Comparison of ENCODE assay signal across 19 cellular contexts in genomic region chr2:112607680-112608438, GRCh38.
"Had no signal": no experiment of that assay in that cellular context is flagged by ENCODE, and none has a peak within 500 bp of the region (broad histone marks: within the 10 kb centered on the region; RNA-seq: fewer than 3 reads in every experiment).

No MANE protein-coding gene starts in this region.

- H3K36me3 ChIP-seq: ovary, thoracic aorta had no signal

- H3K36me3 Mint-ChIP-seq: activated naive CD4-positive, alpha-beta T cell treated with anti-CD3 and anti-CD28 coated beads, Interleukin-2, amount 50 U/mL, for 72 hours; mesothelial cell of epicardium; stimulated activated effector memory CD8-positive, alpha-beta T cell treated with anti-CD3 and anti-CD28 coated beads, Interleukin-12 subunit alpha, Interleukin-12 subunit beta, amount 100 ng/mL, for 72 hours had no signal

- ATAC-seq: activated naive CD4-positive, alpha-beta T cell treated with anti-CD3 and anti-CD28 coated beads, Interleukin-2, amount 50 U/mL, for 72 hours; activated T-cell treated with anti-CD3 and anti-CD28 coated beads, Interleukin-2, amount 50 U/mL, for 72 hours; stimulated activated effector memory CD8-positive, alpha-beta T cell treated with anti-CD3 and anti-CD28 coated beads, Interleukin-12 subunit alpha, Interleukin-12 subunit beta, amount 100 ng/mL, for 72 hours had no signal

- H3K27me3 ChIP-seq: ovary had no signal

- H3K9me3 Mint-ChIP-seq: activated naive CD4-positive, alpha-beta T cell treated with anti-CD3 and anti-CD28 coated beads, Interleukin-2, amount 50 U/mL, for 72 hours; central memory CD8-positive, alpha-beta T cell; stimulated activated effector memory CD8-positive, alpha-beta T cell treated with anti-CD3 and anti-CD28 coated beads, Interleukin-12 subunit alpha, Interleukin-12 subunit beta, amount 100 ng/mL, for 72 hours had no signal

- H3K4me3 ChIP-seq: ovary, thoracic aorta had no signal

- H3K27me3 Mint-ChIP-seq: central memory CD8-positive, alpha-beta T cell had no signal

- H3K9me3 ChIP-seq: ovary, thoracic aorta had no signal

- DNase-seq: activated CD4-positive, alpha-beta memory T cell treated with anti-CD3 and anti-CD28 coated beads, Interleukin-2, amount 10 ng/mL, durations not matched to agents 7 days and 5 days; activated CD4-positive, alpha-beta T cell treated with anti-CD3 and anti-CD28 coated beads for 4 hours; activated gamma-delta T cell; activated T-cell treated with anti-CD3 and anti-CD28 coated beads, Interleukin-2, amount 50 U/mL, for 72 hours; cortex of kidney; effector CD4-positive, alpha-beta T cell; foreskin melanocyte; kidney glomerular epithelial cell; ovary; stimulated activated CD4-positive, alpha-beta T cell treated with anti-CD3 and anti-CD28 coated beads, Interleukin-12 subunit alpha, Interleukin-12 subunit beta, amount 100 ng/mL, for 4 hours; stimulated activated CD4-positive, alpha-beta T cell treated with anti-CD3 and anti-CD28 coated beads, Interleukin-2, amount 100 ng/mL, for 24 hours; T-helper 2 cell had no signal

- H3K4me1 Mint-ChIP-seq: mesothelial cell of epicardium, neural crest cell had no signal

- H3K27ac Mint-ChIP-seq: activated CD4-positive, alpha-beta memory T cell treated with anti-CD3 and anti-CD28 coated beads, Interleukin-2, amount 10 ng/mL, durations not matched to agents 7 days and 5 days; activated naive CD4-positive, alpha-beta T cell treated with anti-CD3 and anti-CD28 coated beads, Interleukin-2, amount 50 U/mL, for 72 hours; activated T-cell treated with anti-CD3 and anti-CD28 coated beads, Interleukin-2, amount 50 U/mL, for 72 hours; mesothelial cell of epicardium; stimulated activated effector memory CD8-positive, alpha-beta T cell treated with anti-CD3 and anti-CD28 coated beads, Interleukin-12 subunit alpha, Interleukin-12 subunit beta, amount 100 ng/mL, for 72 hours had no signal

- H3K27ac ChIP-seq: ovary, thoracic aorta had no signal

- FAIRE-seq: urothelium cell line had no signal

- H3K4me3 Mint-ChIP-seq: activated CD4-positive, alpha-beta memory T cell treated with anti-CD3 and anti-CD28 coated beads, Interleukin-2, amount 10 ng/mL, durations not matched to agents 7 days and 5 days; activated T-cell treated with anti-CD3 and anti-CD28 coated beads, Interleukin-2, amount 50 U/mL, for 72 hours; central memory CD8-positive, alpha-beta T cell; mesothelial cell of epicardium; neural crest cell; stimulated activated effector memory CD8-positive, alpha-beta T cell treated with anti-CD3 and anti-CD28 coated beads, Interleukin-12 subunit alpha, Interleukin-12 subunit beta, amount 100 ng/mL, for 72 hours had no signal
